In genomic region chr7:104862719-104863118, GRCh38 we compare ENCODE assay signal across 14 cellular contexts.
DNase-seq lines count a peak whose midpoint lies in the region; TF ChIP-seq lines count a peak whose summit lies in the region.
"Had no signal": no experiment of that assay in that cellular context is flagged by ENCODE, and none has a peak within 500 bp of the region (broad histone marks: within the 10 kb centered on the region; RNA-seq: fewer than 3 reads in every experiment).

No MANE protein-coding gene starts in this region.

- in situ Hi-C loops in mammary epithelial cell (cut with MboI; ENCODE audit: low sequenced_read_pairs in 2 of 2) = no loop called here

- H3K27ac Mint-ChIP-seq in MCF 10A (ENCODE audit: low read depth, unreplicated experiment) (no peak overlapping the region), type B pancreatic cell (no peak overlapping the region)
- H3K27ac Mint-ChIP-seq in activated CD4-positive, alpha-beta T cell treated with anti-CD3 and anti-CD28 coated beads, Interleukin-2, amount 10 ng/mL, durations not matched to agents 7 days and 5 days = no peak overlapping the region
- H3K27ac Mint-ChIP-seq: CD4-positive, alpha-beta T cell had no signal

- H3K9ac ChIP-seq in mammary epithelial cell (ENCODE audit: insufficient read depth, low read length) = no peak overlapping the region

- TF ChIP-seq CTCF in MCF 10A (IDR thresholded peaks at IDR 0.05; ENCODE audit: unreplicated experiment) (peak; percentile 16), breast epithelium (IDR thresholded peaks at IDR 0.05) (no peak), mammary epithelial cell (conservative IDR thresholded peaks at IDR 0.05 in 1 of 2, IDR thresholded peaks at IDR 0.05 in 1 of 2; ENCODE audit: extremely low read depth in 1 of 2, insufficient read depth in 1 of 2, low read depth in 1 of 2, low read length in 2 of 2) (peak; percentile 29 to 32), type B pancreatic cell (conservative IDR thresholded peaks at IDR 0.05) (peak; percentile 74)

- H3K9me3 Mint-ChIP-seq in MCF 10A (ENCODE audit: unreplicated experiment) (no peaks in the 10 kb centered on the region), type B pancreatic cell (no peaks in the 10 kb centered on the region)
- no peaks in the 10 kb centered on the region for H3K9me3 Mint-ChIP-seq in activated CD4-positive, alpha-beta T cell treated with anti-CD3 and anti-CD28 coated beads, Interleukin-2, amount 10 ng/mL, durations not matched to agents 7 days and 5 days
- H3K9me3 Mint-ChIP-seq: CD4-positive, alpha-beta T cell had no signal

- no peaks in the 10 kb centered on the region for H3K36me3 Mint-ChIP-seq in MCF 10A (ENCODE audit: insufficient read depth, unreplicated experiment)
- no peaks in the 10 kb centered on the region for H3K36me3 Mint-ChIP-seq in type B pancreatic cell
- H3K36me3 Mint-ChIP-seq in activated CD4-positive, alpha-beta T cell treated with anti-CD3 and anti-CD28 coated beads, Interleukin-2, amount 10 ng/mL, durations not matched to agents 7 days and 5 days (ENCODE audit: low read depth) = no peaks in the 10 kb centered on the region

- H3K4me1 Mint-ChIP-seq in MCF 10A (ENCODE audit: insufficient read depth, unreplicated experiment) (no peaks in the 10 kb centered on the region), type B pancreatic cell (ENCODE audit: unreplicated experiment) (no peaks in the 10 kb centered on the region)
- H3K4me1 Mint-ChIP-seq in activated CD4-positive, alpha-beta T cell treated with anti-CD3 and anti-CD28 coated beads, Interleukin-2, amount 10 ng/mL, durations not matched to agents 7 days and 5 days = peaks cover 10% of the 10 kb centered on the region

- POLR2A ChIA-PET in MCF 10A (lab: Yijun Ruan, JAX) = no interaction called here
- POLR2A ChIA-PET in activated CD4-positive, alpha-beta T cell treated with anti-CD3 and anti-CD28 coated beads, Interleukin-2, amount 10 ng/mL, durations not matched to agents 7 days and 5 days (lab: Charles Lee) = no interaction called here

- DNase-seq in MCF 10A (ENCODE audit: unreplicated experiment) (peak; percentile 44), breast epithelium (ENCODE audit: low spot score in 2 of 2) (no peak), NCI-H1930 (lab: John Stamatoyannopoulos, UW) (peak; percentile 24 to 39), mammary epithelial cell (no peak), type B pancreatic cell (ENCODE audit: extremely low spot score, unreplicated experiment) (no peak), NCI-H187 treated with DMSO at 0.1 percent for 48 hours (lab: John Stamatoyannopoulos, UW) (no peak)
- no peak for DNase-seq in activated CD4-positive, alpha-beta T cell treated with anti-CD3 and anti-CD28 coated beads, Interleukin-2, amount 10 ng/mL, durations not matched to agents 7 days and 5 days
- DNase-seq in stimulated activated naive CD4-positive, alpha-beta T cell treated with Interleukin-2 at 50 U/mL for 16 hours (lab: John Stamatoyannopoulos, UW) = no peak
- DNase-seq: activated CD4-positive, CD25-positive, alpha-beta regulatory T cell treated with anti-CD3 and anti-CD28 coated beads, Interleukin-2, amount 50 U/mL, for 72 hours; amniotic stem cell; CD4-positive, alpha-beta T cell; mucosa of descending colon; stimulated activated CD4-positive, alpha-beta T cell treated with anti-CD3 and anti-CD28 coated beads, Interleukin-1b, Interleukin-23, amount 100 ng/mL, for 48 hours; upper lobe of left lung had no signal

- H3K4me3 ChIP-seq in breast epithelium (no peak overlapping the region), mammary epithelial cell (replicated peaks in 1 of 3; ENCODE audit: insufficient read depth in 1 of 3, low read depth in 2 of 3, low read length in 3 of 3) (no peak overlapping the region)
- H3K4me3 ChIP-seq: mucosa of descending colon, upper lobe of left lung had no signal

- H2AFZ ChIP-seq in mammary epithelial cell (ENCODE audit: low read depth, low read length) = no peak overlapping the region

- no peaks in the 10 kb centered on the region for H3K79me2 ChIP-seq in mammary epithelial cell (ENCODE audit: insufficient read depth, low read length)

- H3K4me3 Mint-ChIP-seq in MCF 10A (ENCODE audit: unreplicated experiment) (no peak overlapping the region), type B pancreatic cell (no peak overlapping the region)
- H3K4me3 Mint-ChIP-seq in activated CD4-positive, alpha-beta T cell treated with anti-CD3 and anti-CD28 coated beads, Interleukin-2, amount 10 ng/mL, durations not matched to agents 7 days and 5 days = no peak overlapping the region
- H3K4me3 Mint-ChIP-seq: CD4-positive, alpha-beta T cell had no signal

- H3K36me3 ChIP-seq in breast epithelium = no peaks in the 10 kb centered on the region
- no peaks in the 10 kb centered on the region for H3K36me3 ChIP-seq in mammary epithelial cell (ENCODE audit: insufficient read depth, low read length)
- H3K36me3 ChIP-seq: upper lobe of left lung had no signal

- CTCF ChIA-PET in MCF 10A (lab: Yijun Ruan, JAX) = interaction anchor here (0.6 to 4.2 kb wide), 10 partner anchors 11 to 1531 kb away, joined by 3 to 49 read pairs (median 5); no protein-coding TSS in a partner anchor
- CTCF ChIA-PET in mammary epithelial cell (lab: Charles Lee; ENCODE audit: low non-redundant PET) = no interaction called here
- CTCF ChIA-PET in activated CD4-positive, alpha-beta T cell treated with anti-CD3 and anti-CD28 coated beads, Interleukin-2, amount 10 ng/mL, durations not matched to agents 7 days and 5 days (lab: Charles Lee) = interaction anchor here (0.6 to 1.3 kb wide), 4 partner anchors 9 to 60 kb away, joined by 3 to 4 read pairs (median 3); no protein-coding TSS in a partner anchor

- H3K4me1 ChIP-seq in breast epithelium (no peaks in the 10 kb centered on the region), mammary epithelial cell (ENCODE audit: insufficient read depth, low read length) (no peaks in the 10 kb centered on the region)
- H3K4me1 ChIP-seq: upper lobe of left lung had no signal

- H3K27ac ChIP-seq in breast epithelium (no peak overlapping the region), mammary epithelial cell (ENCODE audit: insufficient read depth, low read depth, low read length) (no peak overlapping the region)
- H3K27ac ChIP-seq: upper lobe of left lung had no signal

- no peak for TF ChIP-seq POLR2A in breast epithelium (IDR thresholded peaks at IDR 0.05)

- H4K20me1 ChIP-seq in mammary epithelial cell (ENCODE audit: insufficient read depth, low read length) = no peaks in the 10 kb centered on the region

- peaks cover 90% of the 10 kb centered on the region for H3K27me3 Mint-ChIP-seq in MCF 10A (ENCODE audit: insufficient read depth, unreplicated experiment)
- peaks cover 38% of the 10 kb centered on the region for H3K27me3 Mint-ChIP-seq in type B pancreatic cell
- H3K27me3 Mint-ChIP-seq in activated CD4-positive, alpha-beta T cell treated with anti-CD3 and anti-CD28 coated beads, Interleukin-2, amount 10 ng/mL, durations not matched to agents 7 days and 5 days = peaks cover 18% of the 10 kb centered on the region

- H3K4me2 ChIP-seq in mammary epithelial cell (ENCODE audit: insufficient read depth, low read depth, low read length) = no peak overlapping the region

- H3K27me3 ChIP-seq in breast epithelium (peaks cover 0 to 8% of the 10 kb centered on the region in 2 donors), mammary epithelial cell (ENCODE audit: insufficient read depth, low read length) (no peaks in the 10 kb centered on the region)
- H3K27me3 ChIP-seq: upper lobe of left lung had no signal

- intact Hi-C loops in MCF 10A (cut with micrococcal nuclease) (no loop called here), breast epithelium (cut with DNase I; ENCODE audit: low total_unique reads) (no loop called here), mammary epithelial cell (cut with micrococcal nuclease) (no loop called here)

- BruUV-seq in MCF 10A (replicated peaks; lab: Mats Ljungman, UMichigan) = no TSS peak
- BruUV-seq in mammary epithelial cell (replicated peaks; lab: Mats Ljungman, UMichigan) = no TSS peak

- WGBS in mammary epithelial cell (ENCODE audit: low coverage, missing lambda C conversion rate) = 45% methylated on average over 7 of the region's 7 CpGs

- dilution Hi-C loops in mammary epithelial cell (cut with HindIII; ENCODE audit: low sequenced_read_pairs) = no loop called here

- H3K9me3 ChIP-seq in breast epithelium (peaks cover 4 to 8% of the 10 kb centered on the region in 2 donors), mammary epithelial cell (replicated peaks; ENCODE audit: insufficient read depth, low read length) (no peaks in the 10 kb centered on the region)

Comparison
In these comparisons a context has a peak if more than half of its experiments do, and no peak if none do; other contexts are left out.
1. DNase-seq: peak in MCF 10A (single experiment) and NCI-H1930 (2 of 2); none in breast epithelium (0 of 2), mammary epithelial cell (single experiment), type B pancreatic cell (single experiment), NCI-H187 treated with DMSO at 0.1 percent for 48 hours (single experiment), activated CD4-positive, alpha-beta T cell treated with anti-CD3 and anti-CD28 coated beads, Interleukin-2, amount 10 ng/mL, durations not matched to agents 7 days and 5 days (single experiment) and stimulated activated naive CD4-positive, alpha-beta T cell treated with Interleukin-2 at 50 U/mL for 16 hours (single experiment).
2. CTCF ChIP-seq: peak in MCF 10A (single experiment), mammary epithelial cell (2 of 2) and type B pancreatic cell (single experiment); none in breast epithelium (0 of 3).